Comparison of ENCODE assay signal across 1 cellular context in the genomic region with DNA sequence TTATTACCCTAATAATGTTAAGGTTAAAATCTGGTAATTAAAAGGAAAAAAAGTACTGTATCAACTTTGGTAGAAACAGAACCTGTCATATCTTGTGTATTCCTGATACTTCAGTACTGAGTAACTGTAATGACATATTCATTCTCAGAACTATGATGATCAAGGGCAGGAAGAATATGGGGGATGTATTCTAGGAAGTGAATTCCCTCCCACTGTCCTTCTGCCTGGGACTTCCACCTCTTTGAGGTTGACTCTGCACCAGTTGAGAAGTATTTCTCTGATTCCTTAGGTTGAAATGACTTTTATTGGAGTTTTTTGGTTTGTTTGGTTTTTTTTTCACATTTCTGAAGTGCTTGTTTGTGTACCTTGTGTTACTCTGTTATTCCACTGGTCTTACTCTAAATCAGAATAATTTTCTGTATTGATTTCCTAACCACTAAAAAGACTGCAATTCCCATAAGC.
TF ChIP-seq lines count a peak whose summit lies in the region.

No MANE protein-coding gene starts in this region.

TF ChIP-seq in SK-N-SH, 30 proteins besides CTCF, POLR2A, EP300 and RAD21 (continued from another document):
- TF ChIP-seq JUND (IDR thresholded peaks at IDR 0.05) = no peak
- TF ChIP-seq, protein P1, sequence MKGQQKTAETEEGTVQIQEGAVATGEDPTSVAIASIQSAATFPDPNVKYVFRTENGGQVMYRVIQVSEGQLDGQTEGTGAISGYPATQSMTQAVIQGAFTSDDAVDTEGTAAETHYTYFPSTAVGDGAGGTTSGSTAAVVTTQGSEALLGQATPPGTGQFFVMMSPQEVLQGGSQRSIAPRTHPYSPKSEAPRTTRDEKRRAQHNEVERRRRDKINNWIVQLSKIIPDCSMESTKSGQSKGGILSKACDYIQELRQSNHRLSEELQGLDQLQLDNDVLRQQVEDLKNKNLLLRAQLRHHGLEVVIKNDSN (IDR thresholded peaks at IDR 0.05; ENCODE audit: borderline replicate concordance, low read depth) = no peak
- no peak for TF ChIP-seq FOXM1 (IDR thresholded peaks at IDR 0.05; ENCODE audit: low read depth)
- TF ChIP-seq MEF2A (IDR thresholded peaks at IDR 0.05; ENCODE audit: borderline replicate concordance, low read depth) = no peak
- TF ChIP-seq EZH2phosphoT487 (IDR thresholded peaks at IDR 0.05; ENCODE audit: borderline replicate concordance, low read depth) = no peak; the same call in 1 of the 2 replicates
- TF ChIP-seq, protein P2, sequence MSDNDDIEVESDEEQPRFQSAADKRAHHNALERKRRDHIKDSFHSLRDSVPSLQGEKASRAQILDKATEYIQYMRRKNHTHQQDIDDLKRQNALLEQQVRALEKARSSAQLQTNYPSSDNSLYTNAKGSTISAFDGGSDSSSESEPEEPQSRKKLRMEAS (IDR thresholded peaks at IDR 0.05; ENCODE audit: low read depth) = no peak
- TF ChIP-seq SMC3 (IDR thresholded peaks at IDR 0.05; ENCODE audit: low read depth, low read length) = no peak
- TF ChIP-seq, protein P3, sequence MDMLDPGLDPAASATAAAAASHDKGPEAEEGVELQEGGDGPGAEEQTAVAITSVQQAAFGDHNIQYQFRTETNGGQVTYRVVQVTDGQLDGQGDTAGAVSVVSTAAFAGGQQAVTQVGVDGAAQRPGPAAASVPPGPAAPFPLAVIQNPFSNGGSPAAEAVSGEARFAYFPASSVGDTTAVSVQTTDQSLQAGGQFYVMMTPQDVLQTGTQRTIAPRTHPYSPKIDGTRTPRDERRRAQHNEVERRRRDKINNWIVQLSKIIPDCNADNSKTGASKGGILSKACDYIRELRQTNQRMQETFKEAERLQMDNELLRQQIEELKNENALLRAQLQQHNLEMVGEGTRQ (IDR thresholded peaks at IDR 0.05; ENCODE audit: borderline replicate concordance, low read depth, low read length) = no peak
